16 cellular contexts compared by ENCODE assay signal in the genomic region with DNA sequence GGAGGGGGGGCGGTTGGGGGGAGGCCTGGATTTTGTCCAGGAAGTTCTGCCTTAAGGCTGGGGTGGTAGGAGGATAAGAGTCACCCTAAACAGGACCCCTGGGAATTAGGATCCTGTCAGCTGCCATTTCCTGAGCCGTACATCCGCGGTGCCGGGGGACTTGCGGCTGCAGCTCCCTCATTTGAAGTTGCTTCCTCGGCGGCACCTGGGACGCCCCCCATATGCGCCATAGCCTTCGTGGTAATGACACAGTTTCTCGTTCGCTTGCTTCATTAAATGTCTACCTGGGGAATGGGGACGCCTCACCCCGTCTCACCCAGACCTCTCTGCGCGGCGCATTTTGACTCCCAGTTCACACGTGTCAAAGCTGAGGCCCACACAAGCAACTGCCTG. TPM values are rescaled to one million over a fixed set of nuclear protein-coding genes. Genes with fewer than 3 reads are reported as not detected.
DNase-seq lines count a peak whose midpoint lies in the region; ATAC-seq and TF ChIP-seq lines count a peak whose summit lies in the region.
"Had no signal": no experiment of that assay in that cellular context is flagged by ENCODE, and none has a peak within 500 bp of the region (broad histone marks: within the 10 kb centered on the region; RNA-seq: fewer than 3 reads in every experiment).

No MANE protein-coding gene starts in this region.

- CTCF ChIA-PET in HEK293 (lab: Yijun Ruan, JAX) = no interaction called here

- H3K36me3 Mint-ChIP-seq in dendritic cell treated with granulocyte-macrophage colony-stimulating factor and Interleukin-4, amounts not matched to agents 40 ng/mL and 50 ng/mL, for 4 days (ENCODE audit: low read depth) = peaks cover 42% of the 10 kb centered on the region
- H3K36me3 Mint-ChIP-seq: mesothelial cell of epicardium had no signal

- WGBS in psoas muscle, 3 donors = 62 to 72% (median 63%) methylated on average over 19 of the region's 19 CpGs

- no peaks in the 10 kb centered on the region for H3K9me3 ChIP-seq in BLaER1 treated with 17β-estradiol and CSF1 and Interleukin-3, amounts not matched to agents 10 nM and 100 nM (replicated peaks in 1 of 11)
- no peaks in the 10 kb centered on the region for H3K9me3 ChIP-seq in HEK293 (ENCODE audit: control insufficient read depth, insufficient read depth, low read depth, low read length)
- no peaks in the 10 kb centered on the region for H3K9me3 ChIP-seq in psoas muscle
- H3K9me3 ChIP-seq: BE2C had no signal

- DNase-seq in psoas muscle = no peak
- no peak for DNase-seq in pons (ENCODE audit: low spot score)
- no peak for DNase-seq in H4 (ENCODE audit: low spot score)
- no peak for DNase-seq in brain microvascular endothelial cell
- DNase-seq in glomerular visceral epithelial cell (ENCODE audit: extremely low spot score) = no peak
- DNase-seq: NCI-H1436 treated with DMSO at 0.1 percent for 48 hours, NCI-H524 treated with DMSO at 0.1 percent for 48 hours, SHP77 treated with DMSO at 0.1 percent for 48 hours had no signal

- H3K4me2 ChIP-seq in BLaER1 treated with 17β-estradiol and CSF1 and Interleukin-3, amounts not matched to agents 10 nM and 100 nM = peak overlapping the region; percentile 85 to 99 (median 96)

- peaks cover 0 to 36% (median 0%) of the 10 kb centered on the region in 11 experiments; a peak in 4 of 22 replicates for H3K27me3 ChIP-seq in BLaER1 treated with 17β-estradiol and CSF1 and Interleukin-3, amounts not matched to agents 10 nM and 100 nM
- peaks cover 0 to 10% (median 0%) of the 10 kb centered on the region in 3 donors for H3K27me3 ChIP-seq in psoas muscle (ENCODE audit: insufficient read depth in 3 of 3, low read length in 2 of 3)
- no peaks in the 10 kb centered on the region for H3K27me3 ChIP-seq in brain microvascular endothelial cell (replicated peaks)

- ATAC-seq in psoas muscle = no peak

- H3K27ac Mint-ChIP-seq in dendritic cell treated with granulocyte-macrophage colony-stimulating factor and Interleukin-4, amounts not matched to agents 40 ng/mL and 50 ng/mL, for 4 days = peak overlapping the region; percentile 85

- peak overlapping the region in 10 of 11 experiments; percentile 57 to 97 (median 87); a peak in 19 of 22 replicates for H3K27ac ChIP-seq in BLaER1 treated with 17β-estradiol and CSF1 and Interleukin-3, amounts not matched to agents 10 nM and 100 nM
- H3K27ac ChIP-seq in HEK293 (ENCODE audit: extremely low read depth, low read depth, low read length) (no peak overlapping the region), psoas muscle (peak overlapping the region; percentile 53), brain microvascular endothelial cell (no peak overlapping the region)

- peaks cover 98 to 100% (median 99%) of the 10 kb centered on the region in 10 experiments for H3K4me1 ChIP-seq in BLaER1 treated with 17β-estradiol and CSF1 and Interleukin-3, amounts not matched to agents 10 nM and 100 nM
- H3K4me1 ChIP-seq in HEK293 (ENCODE audit: control insufficient read depth, insufficient read depth, low read length) (no peaks in the 10 kb centered on the region; the same call in 1 of the 2 replicates), psoas muscle (peaks cover 36% of the 10 kb centered on the region)

- H4K20me1 ChIP-seq in BLaER1 treated with 17β-estradiol and CSF1 and Interleukin-3, amounts not matched to agents 10 nM and 100 nM = peaks cover 33 to 100% (median 58%) of the 10 kb centered on the region in 11 experiments; a peak in 21 of 22 replicates

- peaks cover 56% of the 10 kb centered on the region for H3K4me1 Mint-ChIP-seq in dendritic cell treated with granulocyte-macrophage colony-stimulating factor and Interleukin-4, amounts not matched to agents 40 ng/mL and 50 ng/mL, for 4 days (ENCODE audit: low read depth)
- H3K4me1 Mint-ChIP-seq: central memory CD8-positive, alpha-beta T cell had no signal

- intact Hi-C loops in dendritic cell treated with granulocyte-macrophage colony-stimulating factor and Interleukin-4, amounts not matched to agents 40 ng/mL and 50 ng/mL, for 4 days (cut with micrococcal nuclease) = no loop called here
- intact Hi-C loops in psoas muscle (cut with DNase I) = no loop called here

- no peaks in the 10 kb centered on the region for H3K9me3 Mint-ChIP-seq in dendritic cell treated with granulocyte-macrophage colony-stimulating factor and Interleukin-4, amounts not matched to agents 40 ng/mL and 50 ng/mL, for 4 days
- H3K9me3 Mint-ChIP-seq: central memory CD8-positive, alpha-beta T cell had no signal

- peak overlapping the region in 9 of 10 experiments; percentile 1 to 58 (median 41); a peak in 14 of 20 replicates for H3K4me3 ChIP-seq in BLaER1 treated with 17β-estradiol and CSF1 and Interleukin-3, amounts not matched to agents 10 nM and 100 nM
- H3K4me3 ChIP-seq in HEK293 (ENCODE audit: low read depth, low read length) (no peak overlapping the region), psoas muscle (peak overlapping the region; percentile 44), brain microvascular endothelial cell (ENCODE audit: low read depth, low read length) (no peak overlapping the region)

- peaks cover 9% of the 10 kb centered on the region for H3K27me3 Mint-ChIP-seq in dendritic cell treated with granulocyte-macrophage colony-stimulating factor and Interleukin-4, amounts not matched to agents 40 ng/mL and 50 ng/mL, for 4 days

- in situ Hi-C loops in brain microvascular endothelial cell (cut with HindIII; ENCODE audit: low pct_ligation_motif_present, low sequenced_read_pairs) = no loop called here

- TF ChIP-seq CTCF in HEK293 (tag by site-specific recombination; IDR thresholded peaks at IDR 0.05) (no peak), psoas muscle (IDR thresholded peaks at IDR 0.05) (no peak), brain microvascular endothelial cell (IDR thresholded peaks at IDR 0.05; ENCODE audit: low read depth, low read length, missing control alignments) (no peak)

- peak overlapping the region in 10 of 11 experiments; percentile 1 to 87 (median 76); a peak in 17 of 22 replicates for H3K9ac ChIP-seq in BLaER1 treated with 17β-estradiol and CSF1 and Interleukin-3, amounts not matched to agents 10 nM and 100 nM

- H3K4me3 Mint-ChIP-seq in dendritic cell treated with granulocyte-macrophage colony-stimulating factor and Interleukin-4, amounts not matched to agents 40 ng/mL and 50 ng/mL, for 4 days = peak overlapping the region; percentile 32
- H3K4me3 Mint-ChIP-seq: central memory CD8-positive, alpha-beta T cell; mesothelial cell of epicardium had no signal

- H3K36me3 ChIP-seq in BLaER1 treated with 17β-estradiol and CSF1 and Interleukin-3, amounts not matched to agents 10 nM and 100 nM = peaks cover 0 to 7% (median 0%) of the 10 kb centered on the region in 11 experiments; a peak in 1 of 22 replicates
- H3K36me3 ChIP-seq in HEK293 (ENCODE audit: control insufficient read depth in 2 of 2, insufficient read depth in 1 of 2, low read length in 2 of 2) (no peaks in the 10 kb centered on the region), psoas muscle (ENCODE audit: insufficient read depth in 1 of 2, low read depth in 1 of 2) (no peaks in the 10 kb centered on the region), brain microvascular endothelial cell (replicated peaks) (no peaks in the 10 kb centered on the region)
- H3K36me3 ChIP-seq: BE2C had no signal

- POLR2A ChIA-PET in HEK293 (lab: Yijun Ruan, JAX) = no interaction called here

TF ChIP-seq in HEK293, 187 proteins besides CTCF, POLR2A, EP300 and RAD21:
- no peak for TF ChIP-seq SETDB1 (IDR thresholded peaks at IDR 0.05; ENCODE audit: insufficient read length, low read length)
- TF ChIP-seq ZNF558 (tag by site-specific recombination; IDR thresholded peaks at IDR 0.05) = peak; percentile 85
- TF ChIP-seq, protein P1, sequence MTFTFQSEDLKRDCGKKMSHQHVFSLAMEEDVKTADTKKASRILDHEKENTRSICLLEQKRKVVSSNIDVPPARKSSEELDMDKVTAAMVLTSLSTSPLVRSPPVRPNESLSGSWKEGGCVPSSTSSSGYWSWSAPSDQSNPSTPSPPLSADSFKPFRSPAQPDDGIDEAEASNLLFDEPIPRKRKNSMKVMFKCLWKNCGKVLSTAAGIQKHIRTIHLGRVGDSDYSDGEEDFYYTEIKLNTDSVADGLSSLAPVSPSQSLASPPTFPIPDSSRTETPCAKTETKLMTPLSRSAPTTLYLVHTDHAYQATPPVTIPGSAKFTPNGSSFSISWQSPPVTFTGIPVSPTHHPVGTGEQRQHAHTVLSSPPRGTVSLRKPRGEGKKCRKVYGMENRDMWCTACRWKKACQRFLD (tag by site-specific recombination; IDR thresholded peaks at IDR 0.05) = no peak
- TF ChIP-seq RBAK (tag by site-specific recombination; IDR thresholded peaks at IDR 0.05) = no peak
- TF ChIP-seq ZNF292 (tag by site-specific recombination; IDR thresholded peaks at IDR 0.05; ENCODE audit: borderline replicate concordance, low read depth) = no peak

RNA-seq across cellular contexts. Expression of a gene that starts 55.1 kb away (rescaled TPM):
- total RNA-seq in psoas muscle = not detected
- not detected for polyA plus RNA-seq in psoas muscle
- not detected in 2 replicates for total RNA-seq in H4 (2014; rRNA removed; shearing (Covaris generic))
- total RNA-seq: epithelial cell of proximal tubule, osteocyte had no signal

RNA-seq across cellular contexts. Expression of a gene that starts 55.4 kb away (rescaled TPM):
- total RNA-seq in psoas muscle = 10 to 100 TPM in 1 of 4 donors, 1 to 10 TPM in 3; 4.7 to 15.0 (median 6.7) TPM
- polyA plus RNA-seq in psoas muscle = 1 to 10 TPM; 2.6 to 6.0 (median 3.4) TPM
- total RNA-seq in H4 (2014; rRNA removed; shearing (Covaris generic)) = not detected in 2 replicates
- total RNA-seq: osteocyte had no signal

Comparison
In these comparisons a context has a peak if more than half of its experiments do, and no peak if none do; other contexts are left out.
1. H3K27ac ChIP-seq: peak in BLaER1 treated with 17β-estradiol and CSF1 and Interleukin-3, amounts not matched to agents 10 nM and 100 nM (10 of 11) and psoas muscle (single experiment); none in HEK293 (single experiment) and brain microvascular endothelial cell (single experiment).
2. H3K4me3 ChIP-seq: peak in BLaER1 treated with 17β-estradiol and CSF1 and Interleukin-3, amounts not matched to agents 10 nM and 100 nM (9 of 10) and psoas muscle (single experiment); none in HEK293 (single experiment) and brain microvascular endothelial cell (single experiment).